ENCODE assay signal across 7 cellular contexts in genomic region chr5:65760504-65761275, GRCh38. TPM values are rescaled to one million over a fixed set of nuclear protein-coding genes. Genes with fewer than 3 reads are reported as not detected.
DNase-seq lines count a peak whose midpoint lies in the region; ATAC-seq, FAIRE-seq and TF ChIP-seq lines count a peak whose summit lies in the region.

No MANE protein-coding gene starts in this region.

- TF ChIP-seq POLR2A in GM12891 (IDR thresholded peaks at IDR 0.05; ENCODE audit: low read depth, low read length) (no peak), heart left ventricle (IDR thresholded peaks at IDR 0.05) (no peak)

- FAIRE-seq in GM12891 (lab: Jason Lieb, UNC), result peak; percentile 26

- intact Hi-C loops in heart left ventricle (cut with DNase I), result loop anchor here in 7 of 10 donors (5.0 to 10.0 kb wide), 7 partner anchors 164 to 544 kb away; partner anchors contain the start of genes SREK1 (in 2 of the 7) and ERBIN (in 1 of the 7)

- no peaks in the 10 kb centered on the region for H3K27me3 ChIP-seq in heart left ventricle

- peaks cover 0 to 11% (median 2%) of the 10 kb centered on the region in 12 donors for H3K4me1 ChIP-seq in heart left ventricle

- H3K36me3 ChIP-seq in heart left ventricle, result peaks cover 0 to 20% (median 0%) of the 10 kb centered on the region in 9 donors

- DNase-seq in GM12891 (ENCODE audit: insufficient read length, low spot score) (no peak), HT-29 (ENCODE audit: low spot score) (peak; percentile 56), heart left ventricle (peak in 4 of 5 donors; percentile 26 to 45 (median 42)), ureter (ENCODE audit: low spot score) (no peak)
- DNase-seq in activated CD8-positive, alpha-beta memory T cell treated with anti-CD3 and anti-CD28 coated beads, Interleukin-2, amount 50 U/mL, for 4 hours, result peak; percentile 46
- DNase-seq in stimulated activated CD8-positive, alpha-beta memory T cell treated with anti-CD3 and anti-CD28 coated beads, Interleukin-7, amount 100 ng/mL, for 1 hour (ENCODE audit: low read depth in 2 of 2), result peak; percentile 16 to 19

- peak; percentile 71 to 93 (median 86) for ATAC-seq in heart left ventricle
- no peak for ATAC-seq in GM18870 (IDR thresholded peaks at IDR 0.05; ENCODE audit: unreplicated experiment)

- no peaks in the 10 kb centered on the region for H3K9me3 ChIP-seq in heart left ventricle

- peak overlapping the region in 1 of 12 donors; percentile 26 for H3K27ac ChIP-seq in heart left ventricle

- WGBS in heart left ventricle, 4 donors, result 41 to 50% (median 48%) methylated on average over 2 of the region's 2 CpGs

- H3K4me3 ChIP-seq in heart left ventricle, result no peak overlapping the region

- peak in 9 of 12 donors; percentile 28 to 67 (median 53) for TF ChIP-seq CTCF in heart left ventricle (IDR thresholded peaks at IDR 0.05)

TF ChIP-seq in GM12891, 5 proteins besides CTCF, POLR2A, EP300 and RAD21:
- TF ChIP-seq SPI1 (IDR thresholded peaks at IDR 0.05; ENCODE audit: low read depth, low read length) (no peak), TAF1 (IDR thresholded peaks at IDR 0.05; ENCODE audit: low read depth, low read length) (no peak), PAX5 (IDR thresholded peaks at IDR 0.05; ENCODE audit: insufficient read depth, low read length, severe bottlenecking) (no peak), POLR2AphosphoS5 (IDR thresholded peaks at IDR 0.05; ENCODE audit: low read depth, low read length) (no peak), POU2F2 (IDR thresholded peaks at IDR 0.05; ENCODE audit: low read depth, low read length) (no peak)

RNA-seq across cellular contexts. Expression of gene NLN, which starts 38.7 kb away (rescaled TPM):
- polyA plus RNA-seq in GM12891 (2012; ENCODE audit: low read depth, missing spikeins), result 10.0 TPM
- 19.6 and 22.8 TPM in 2 replicates for total RNA-seq in HT-29 (2014; rRNA removed; shearing (Covaris generic))
- 10 to 100 TPM in 6 of 9 donors, 1 to 10 TPM in 3; 5.3 to 28.2 (median 14.7) TPM for total RNA-seq in heart left ventricle
- polyA plus RNA-seq in heart left ventricle, result 1 to 10 TPM; 1.6 to 5.3 TPM
- total RNA-seq in ureter, result 23.8 TPM

RNA-seq across cellular contexts. Expression of gene SGTB, which starts 38.8 kb away (rescaled TPM):
- 1.9 TPM for polyA plus RNA-seq in GM12891 (2012; ENCODE audit: low read depth, missing spikeins)
- 0.97 and 1.2 TPM in 2 replicates for total RNA-seq in HT-29 (2014; rRNA removed; shearing (Covaris generic))
- total RNA-seq in heart left ventricle (10 to 100 TPM in 2 of 9 donors, 1 to 10 TPM in 7; 2.9 to 14.4 (median 7.1) TPM), ureter (4.6 TPM)
- 1 to 10 TPM; 1.8 to 2.4 TPM for polyA plus RNA-seq in heart left ventricle

Comparison
In these comparisons a context has a peak if more than half of its experiments do, and no peak if none do; other contexts are left out.
1. DNase-seq: peak in HT-29 (single experiment), activated CD8-positive, alpha-beta memory T cell treated with anti-CD3 and anti-CD28 coated beads, Interleukin-2, amount 50 U/mL, for 4 hours (single experiment), heart left ventricle (4 of 5) and stimulated activated CD8-positive, alpha-beta memory T cell treated with anti-CD3 and anti-CD28 coated beads, Interleukin-7, amount 100 ng/mL, for 1 hour (2 of 2); none in GM12891 (single experiment) and ureter (single experiment).